In genomic region chr18:2411381-2411977, GRCh38 we compare ENCODE assay signal across 16 cellular contexts.
DNase-seq lines count a peak whose midpoint lies in the region; ATAC-seq, FAIRE-seq and TF ChIP-seq lines count a peak whose summit lies in the region.
"Had no signal": no experiment of that assay in that cellular context is flagged by ENCODE, and none has a peak within 500 bp of the region (broad histone marks: within the 10 kb centered on the region; RNA-seq: fewer than 3 reads in every experiment).

No MANE protein-coding gene starts in this region.

- no peak overlapping the region for H3K27ac ChIP-seq in right cardiac atrium (ENCODE audit: low read length)
- H3K27ac ChIP-seq: right atrium auricular region had no signal

- no peaks in the 10 kb centered on the region for H3K27me3 Mint-ChIP-seq in brain

- H3K9me3 Mint-ChIP-seq in brain: peaks cover 0 to 3% (median 0%) of the 10 kb centered on the region in 5 experiments
- H3K9me3 Mint-ChIP-seq: activated CD4-positive, alpha-beta memory T cell treated with anti-CD3 and anti-CD28 coated beads, Interleukin-2, amount 10 ng/mL, durations not matched to agents 7 days and 5 days had no signal

- intact Hi-C loops in right cardiac atrium (cut with DNase I): no loop called here

- peak overlapping the region in 3 of 5 experiments; percentile 69 to 85 (median 78) for H3K27ac Mint-ChIP-seq in brain
- H3K27ac Mint-ChIP-seq: activated CD4-positive, alpha-beta memory T cell treated with anti-CD3 and anti-CD28 coated beads, Interleukin-2, amount 10 ng/mL, durations not matched to agents 7 days and 5 days had no signal

- H3K9me3 ChIP-seq in right cardiac atrium (ENCODE audit: control insufficient read depth, low read length): no peaks in the 10 kb centered on the region
- H3K9me3 ChIP-seq: right atrium auricular region had no signal

- peaks cover 18% of the 10 kb centered on the region for H3K4me1 Mint-ChIP-seq in brain
- H3K4me1 Mint-ChIP-seq: activated CD4-positive, alpha-beta memory T cell treated with anti-CD3 and anti-CD28 coated beads, Interleukin-2, amount 10 ng/mL, durations not matched to agents 7 days and 5 days had no signal

- no peaks in the 10 kb centered on the region for H3K27me3 ChIP-seq in right cardiac atrium (ENCODE audit: control insufficient read depth, insufficient read depth)
- H3K27me3 ChIP-seq: right atrium auricular region had no signal

- H3K4me1 ChIP-seq in right cardiac atrium (ENCODE audit: control insufficient read depth, insufficient read depth, low read length): no peaks in the 10 kb centered on the region
- H3K4me1 ChIP-seq: right atrium auricular region had no signal

- H3K4me3 ChIP-seq in AG10803 (ENCODE audit: low read length) (no peak overlapping the region), right cardiac atrium (ENCODE audit: low read length) (no peak overlapping the region)
- H3K4me3 ChIP-seq: right atrium auricular region had no signal

- WGBS in right cardiac atrium: 90% methylated on average over 1 of the region's 1 CpG

- FAIRE-seq in islet of Langerhans (lab: Jason Lieb, UNC): peak; percentile 89
- FAIRE-seq: GM19239 had no signal

- no peak for TF ChIP-seq CTCF in AG10803 (conservative IDR thresholded peaks at IDR 0.05; ENCODE audit: low read length)
- TF ChIP-seq CTCF in brain (conservative IDR thresholded peaks at IDR 0.05): no peak

- ATAC-seq in right cardiac atrium (no peak), GM21381 (IDR thresholded peaks at IDR 0.05; ENCODE audit: unreplicated experiment) (no peak), HG03378 (IDR thresholded peaks at IDR 0.05; ENCODE audit: unreplicated experiment) (no peak), GM18868 (IDR thresholded peaks at IDR 0.05; ENCODE audit: unreplicated experiment) (no peak)

- DNase-seq in AG10803 (ENCODE audit: low read depth): peak; percentile 42
- DNase-seq in HT1080 (ENCODE audit: low read depth): peak; percentile 87
- DNase-seq in right cardiac atrium: no peak
- DNase-seq: activated CD4-positive, alpha-beta memory T cell treated with anti-CD3 and anti-CD28 coated beads, Interleukin-2, amount 10 ng/mL, durations not matched to agents 7 days and 5 days; activated effector memory CD4-positive, alpha-beta T cell treated with anti-CD3 and anti-CD28 coated beads, Interleukin-2, amount 50 U/mL, for 16 hours; GOT3; islet precursor cell; MV-4-11; stimulated activated naive CD4-positive, alpha-beta T cell had no signal

- no peak overlapping the region for H3K4me3 Mint-ChIP-seq in brain
- H3K4me3 Mint-ChIP-seq: activated CD4-positive, alpha-beta memory T cell treated with anti-CD3 and anti-CD28 coated beads, Interleukin-2, amount 10 ng/mL, durations not matched to agents 7 days and 5 days had no signal

- no peaks in the 10 kb centered on the region for H3K36me3 Mint-ChIP-seq in brain

Comparison
In these comparisons a context has a peak if more than half of its experiments do, and no peak if none do; other contexts are left out.
1. DNase-seq: peak in AG10803 (single experiment) and HT1080 (single experiment); none in right cardiac atrium (0 of 3).